Comparison of ENCODE assay signal across 25 cellular contexts in genomic region chr7:6559896-6560295, GRCh38. TPM values are rescaled to one million over a fixed set of nuclear protein-coding genes. Genes with fewer than 3 reads are reported as not detected.
"Had no signal": no experiment of that assay in that cellular context is flagged by ENCODE, and none has a peak within 500 bp of the region (broad histone marks: within the 10 kb centered on the region; RNA-seq: fewer than 3 reads in every experiment).

No MANE protein-coding gene starts in this region.

- H3K4me1 ChIP-seq: colonic mucosa, heart left ventricle, pancreas, suprapubic skin, thyroid gland, uterus had no signal

- H3K4me3 ChIP-seq: colonic mucosa, heart left ventricle, mucosa of descending colon, pancreas, suprapubic skin, thyroid gland, uterus had no signal

- H3K27me3 Mint-ChIP-seq: naive thymus-derived CD8-positive, alpha-beta T cell had no signal

- H3K27ac Mint-ChIP-seq: endodermal cell, progenitor cell of endocrine pancreas, type B pancreatic cell had no signal

- FAIRE-seq: endothelial cell of umbilical vein, pancreas, small intestine had no signal

- H3K36me3 ChIP-seq: colonic mucosa, heart left ventricle, pancreas, suprapubic skin, thyroid gland, uterus had no signal

- H3K9me3 ChIP-seq: colonic mucosa, heart left ventricle, mucosa of descending colon, pancreas, suprapubic skin, thyroid gland, uterus had no signal

- H3K27ac ChIP-seq: colonic mucosa, heart left ventricle, pancreas, suprapubic skin, thyroid gland, uterus had no signal

- H3K4me3 Mint-ChIP-seq: endodermal cell; naive thymus-derived CD8-positive, alpha-beta T cell; type B pancreatic cell had no signal

- H3K36me3 Mint-ChIP-seq: naive thymus-derived CD8-positive, alpha-beta T cell; type B pancreatic cell had no signal

- ATAC-seq: heart left ventricle; left lobe of liver; mucosa of descending colon; naive thymus-derived CD8-positive, alpha-beta T cell; pancreas; right cardiac atrium; stimulated activated naive CD8-positive, alpha-beta T cell treated with anti-CD3 and anti-CD28 coated beads, Interleukin-15, Interleukin-2, amounts not matched to agents 100 U/mL and 50 U/mL, for 24 hours had no signal

- H3K9me3 Mint-ChIP-seq: endodermal cell; naive thymus-derived CD8-positive, alpha-beta T cell; type B pancreatic cell had no signal

- H3K27me3 ChIP-seq: colonic mucosa, pancreas, suprapubic skin, thyroid gland, uterus had no signal

- DNase-seq: colonic mucosa; effector CD4-positive, alpha-beta T cell; endodermal cell; erythroblast; foreskin melanocyte; hippocampal formation; islet precursor cell; mammary epithelial cell; mucosa of descending colon; naive thymus-derived CD8-positive, alpha-beta T cell; pancreas; small intestine; stimulated activated CD4-positive, alpha-beta T cell treated with anti-CD3 and anti-CD28 coated beads, Interleukin-12 subunit alpha, Interleukin-12 subunit beta, amount 100 ng/mL, for 4 hours; stimulated activated naive CD8-positive, alpha-beta T cell treated with anti-CD3 and anti-CD28 coated beads, Interleukin-15, Interleukin-2, amounts not matched to agents 100 U/mL and 50 U/mL, for 24 hours; thyroid gland; uterus had no signal

RNA-seq across cellular contexts. Expression of gene GRID2IP, which starts 8.6 kb away (rescaled TPM):
- total RNA-seq: dermis microvascular lymphatic vessel endothelial cell, endothelial cell of umbilical vein, glomerular endothelial cell, left lobe of liver, mammary epithelial cell had no signal
- polyA plus RNA-seq: endothelial cell of umbilical vein had no signal
